Comparison of ENCODE assay signal across 8 cellular contexts in genomic region chr9:128723866-128724743, GRCh38. TPM values are rescaled to one million over a fixed set of nuclear protein-coding genes. Genes with fewer than 3 reads are reported as not detected.
DNase-seq lines count a peak whose midpoint lies in the region; TF ChIP-seq lines count a peak whose summit lies in the region.

A gene with protein sequence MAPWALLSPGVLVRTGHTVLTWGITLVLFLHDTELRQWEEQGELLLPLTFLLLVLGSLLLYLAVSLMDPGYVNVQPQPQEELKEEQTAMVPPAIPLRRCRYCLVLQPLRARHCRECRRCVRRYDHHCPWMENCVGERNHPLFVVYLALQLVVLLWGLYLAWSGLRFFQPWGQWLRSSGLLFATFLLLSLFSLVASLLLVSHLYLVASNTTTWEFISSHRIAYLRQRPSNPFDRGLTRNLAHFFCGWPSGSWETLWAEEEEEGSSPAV (minus strand): TSS chr9:128724127. CDS start chr9:128724093, 34 bp downstream.

- POLR2A ChIA-PET in activated CD8-positive, alpha-beta memory T cell treated with anti-CD3 and anti-CD28 coated beads for 36 hours (lab: Charles Lee) = interaction anchor here (0.5 to 1.9 kb wide), 6 partner anchors 15 to 339 kb away, joined by 3 to 9 read pairs (median 4); no protein-coding TSS in a partner anchor

- DNase-seq in CMK (ENCODE audit: low read depth) (peak; percentile 96), GM20000 (ENCODE audit: low spot score) (peak; percentile 100), HT-29 (ENCODE audit: low spot score) (peak; percentile 99), NOMO-1 (lab: John Stamatoyannopoulos, UW; ENCODE audit: unreplicated experiment in 2 of 2) (peak; percentile 98 to 99), medulla oblongata (ENCODE audit: extremely low spot score) (peak; percentile 93)
- peak; percentile 99 for DNase-seq in effector memory CD4-positive, alpha-beta T cell
- DNase-seq in stimulated activated CD8-positive, alpha-beta memory T cell treated with anti-CD3 and anti-CD28 coated beads, Interleukin-12 subunit alpha, Interleukin-12 subunit beta, amount 100 ng/mL, for 1 hour (ENCODE audit: low read depth) = peak; percentile 98

- CTCF ChIA-PET in activated CD8-positive, alpha-beta memory T cell treated with anti-CD3 and anti-CD28 coated beads for 36 hours (lab: Charles Lee) = interaction anchor here (1.1 to 1.4 kb wide), 2 partner anchors 94 to 223 kb away, joined by 3 to 6 read pairs; partner anchors contain the start of genes DOLK, ENDOG and NUP188

- TF ChIP-seq CTCF in GM20000 (IDR thresholded peaks at IDR 0.05; ENCODE audit: extremely low read depth, missing control alignments) = no peak

- H3K27ac ChIP-seq in effector memory CD4-positive, alpha-beta T cell (ENCODE audit: insufficient read depth, low read length, poor library complexity, severe bottlenecking) = peak within 1 kb of the TSS; percentile 80

- peak within 1 kb of the TSS; percentile 81 for H3K4me3 ChIP-seq in effector memory CD4-positive, alpha-beta T cell (ENCODE audit: insufficient read depth, low read depth, low read length, poor library complexity, severe bottlenecking)

- H3K36me3 ChIP-seq in effector memory CD4-positive, alpha-beta T cell (ENCODE audit: control insufficient read depth, insufficient read depth, low read length) = peaks cover 15% of the 10 kb centered on the region

- no peaks in the 10 kb centered on the region for H3K27me3 ChIP-seq in effector memory CD4-positive, alpha-beta T cell (replicated peaks; ENCODE audit: control insufficient read depth, insufficient read depth, low read length, poor library complexity, severe bottlenecking)

- peaks cover 15% of the 10 kb centered on the region for H3K4me1 ChIP-seq in effector memory CD4-positive, alpha-beta T cell (ENCODE audit: control insufficient read depth, insufficient read depth, low read length, poor library complexity, severe bottlenecking)

- no peaks in the 10 kb centered on the region for H3K9me3 ChIP-seq in effector memory CD4-positive, alpha-beta T cell (ENCODE audit: control insufficient read depth, low read length)

RNA-seq across cellular contexts. Expression of the gene that starts here (rescaled TPM):
- total RNA-seq in HT-29 (2014; rRNA removed; shearing (Covaris generic)) = 160 and 195 TPM in 2 replicates
- total RNA-seq in activated CD8-positive, alpha-beta memory T cell treated with anti-CD3 and anti-CD28 coated beads for 36 hours = 10 to 100 TPM; 65.5 to 66.0 TPM

Comparison
In these comparisons a context has a peak if more than half of its experiments do, and no peak if none do; other contexts are left out.
1. Peak in every context shown above with its lines: DNase-seq, H3K4me3 ChIP-seq and H3K27ac ChIP-seq.